ENCODE assay signal across 24 cellular contexts in the genomic region with DNA sequence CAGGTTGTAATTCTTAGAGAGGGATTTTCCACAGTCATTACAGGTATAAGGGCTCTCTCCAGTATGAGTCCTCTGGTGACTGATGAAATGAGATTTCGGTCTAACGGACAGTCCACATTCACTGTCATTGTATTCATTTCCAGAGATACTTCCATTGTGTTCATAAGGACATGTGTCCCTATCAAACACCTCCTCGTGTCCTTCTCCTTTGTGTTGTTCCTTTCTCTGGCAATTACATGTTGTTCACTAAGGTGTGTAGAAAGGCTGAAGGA. TPM values are rescaled to one million over a fixed set of nuclear protein-coding genes. Genes with fewer than 3 reads are reported as not detected.
"Had no signal": no experiment of that assay in that cellular context is flagged by ENCODE, and none has a peak within 500 bp of the region (broad histone marks: within the 10 kb centered on the region; RNA-seq: fewer than 3 reads in every experiment).

No MANE protein-coding gene starts in this region.

- H3K27ac ChIP-seq: HL-60, KMS-11, SJSA1, SK-N-MC had no signal

- H3K4me2 ChIP-seq: KMS-11 had no signal

- H3K27me3 ChIP-seq: SJSA1 had no signal

- H3K36me3 ChIP-seq: SJSA1 had no signal

- H3K9ac ChIP-seq: KMS-11 had no signal

- DNase-seq: Kasumi-1, MM.1S, NCI-H1092 treated with DMSO at 0.1 percent for 48 hours, NCI-H1436, NCI-H187, NCI-H2029, NCI-H2081 treated with DMSO at 0.1 percent for 48 hours, NCI-H2171, NCI-H226, NCI-H446, NCI-H510A, NCI-H524 treated with DMSO at 0.1 percent for 48 hours, NCI-H69, NCI-H774, Right ventricle myocardium superior, RPMI8226, SIG-M5 had no signal

- ATAC-seq: K562 had no signal

- H3K4me3 ChIP-seq: K562, SJSA1, SK-N-MC had no signal

- FAIRE-seq: HTR-8/SVneo, K562, RCC 7860 had no signal

- H3K4me1 ChIP-seq: SJSA1 had no signal

RNA-seq across cellular contexts. Expression of gene ZNF135, which starts 49.4 kb away (rescaled TPM):
- total RNA-seq: K562, SJSA1 had no signal
- polyA plus RNA-seq: K562 had no signal
